In the genomic region with DNA sequence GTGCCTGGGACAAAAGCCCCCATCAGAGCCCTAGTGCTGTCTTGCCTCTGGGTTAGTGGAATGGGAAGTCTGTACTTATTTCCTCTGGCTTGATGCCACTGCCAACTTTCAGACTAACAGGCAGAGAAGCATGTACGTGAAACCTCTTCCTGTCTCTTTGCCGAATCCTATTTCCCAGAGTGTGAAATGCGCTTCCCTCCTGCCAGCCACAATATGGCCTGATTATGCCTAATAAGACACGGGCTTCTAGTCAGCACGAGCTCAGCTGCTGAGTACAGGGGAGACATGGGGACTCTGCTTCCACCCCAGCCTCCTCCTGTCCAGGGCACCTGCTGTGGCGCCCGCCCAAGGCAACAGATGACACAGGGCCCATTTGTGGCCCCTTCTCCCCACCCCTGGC, we compare ENCODE assay signal across 18 cellular contexts.
"Had no signal": no experiment of that assay in that cellular context is flagged by ENCODE, and none has a peak within 500 bp of the region (broad histone marks: within the 10 kb centered on the region; RNA-seq: fewer than 3 reads in every experiment).

No MANE protein-coding gene starts in this region.

- H3K36me3 Mint-ChIP-seq: activated naive CD4-positive, alpha-beta T cell treated with anti-CD3 and anti-CD28 coated beads, Interleukin-2, amount 50 U/mL, for 24 hours had no signal

- H3K4me3 ChIP-seq: adrenal gland, left lung, prostate gland, right atrium auricular region, transverse colon, uterus had no signal

- H3K36me3 ChIP-seq: adrenal gland, left lung, prostate gland, right atrium auricular region, transverse colon, uterus had no signal

- H3K9me3 Mint-ChIP-seq: activated naive CD4-positive, alpha-beta T cell treated with anti-CD3 and anti-CD28 coated beads, Interleukin-2, amount 50 U/mL, for 24 hours; activated T-cell treated with anti-CD3 and anti-CD28 coated beads, Interleukin-2, amount 50 U/mL, for 72 hours; neural crest cell; T-helper 2 cell treated with Interferon-gamma antibody and Interleukin-4, amounts not matched to agents 5 μg/mL and 100 μg/mL, for 36 hours had no signal

- H3K27me3 ChIP-seq: adrenal gland, right atrium auricular region, transverse colon, uterus had no signal

- ATAC-seq: left lung had no signal

- H3K4me3 Mint-ChIP-seq: activated naive CD4-positive, alpha-beta T cell treated with anti-CD3 and anti-CD28 coated beads, Interleukin-2, amount 50 U/mL, for 24 hours; activated T-cell treated with anti-CD3 and anti-CD28 coated beads, Interleukin-2, amount 50 U/mL, for 72 hours; neural crest cell; T-helper 2 cell treated with Interferon-gamma antibody and Interleukin-4, amounts not matched to agents 5 μg/mL and 100 μg/mL, for 36 hours had no signal

- H3K27ac ChIP-seq: adrenal gland, left lung, prostate gland, right atrium auricular region, uterus had no signal

- H3K27ac Mint-ChIP-seq: activated naive CD4-positive, alpha-beta T cell treated with anti-CD3 and anti-CD28 coated beads, Interleukin-2, amount 50 U/mL, for 24 hours; activated T-cell treated with anti-CD3 and anti-CD28 coated beads, Interleukin-2, amount 50 U/mL, for 72 hours; T-helper 2 cell treated with Interferon-gamma antibody and Interleukin-4, amounts not matched to agents 5 μg/mL and 100 μg/mL, for 36 hours had no signal

- H3K4me1 Mint-ChIP-seq: activated naive CD4-positive, alpha-beta T cell treated with anti-CD3 and anti-CD28 coated beads, Interleukin-2, amount 50 U/mL, for 24 hours had no signal

- H3K9me3 ChIP-seq: adrenal gland, left lung, prostate gland, right atrium auricular region, transverse colon, uterus had no signal

- FAIRE-seq: colon, kidney, TTC549 had no signal

- DNase-seq: activated CD4-positive, alpha-beta T cell treated with anti-CD3 and anti-CD28 coated beads, Interleukin-2, amount 50 U/mL, for 4 hours; activated gamma-delta T cell; activated T-cell treated with anti-CD3 and anti-CD28 coated beads, Interleukin-2, amount 50 U/mL, for 72 hours; adrenal gland; foreskin melanocyte; kidney; left lung; stimulated activated CD4-positive, alpha-beta T cell treated with anti-CD3 and anti-CD28 coated beads, Interleukin-2, amount 100 ng/mL, for 24 hours; stimulated activated naive CD4-positive, alpha-beta T cell treated with Interleukin-2 at 50 U/mL for 16 hours; transverse colon; uterus had no signal
